12 cellular contexts compared by ENCODE assay signal in the genomic region with DNA sequence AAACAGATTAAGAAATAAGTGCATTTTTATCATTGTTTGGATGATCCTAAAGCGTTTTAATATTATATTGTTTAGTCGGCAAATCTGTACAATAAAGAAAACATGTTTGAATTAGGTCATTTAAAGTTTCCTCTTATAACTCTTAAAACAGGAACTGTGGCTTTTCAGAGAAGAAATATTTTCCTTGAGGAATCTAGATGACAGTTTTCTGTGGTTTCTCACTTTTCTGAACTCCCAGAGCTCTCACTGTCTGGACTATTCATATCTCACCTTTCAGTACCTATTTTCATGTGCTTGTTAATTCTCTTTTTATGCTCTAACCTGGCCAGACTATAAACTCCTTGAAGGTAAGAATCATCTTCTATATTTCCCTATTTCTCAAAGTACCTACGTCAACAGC.
"Had no signal": no experiment of that assay in that cellular context is flagged by ENCODE, and none has a peak within 500 bp of the region (broad histone marks: within the 10 kb centered on the region; RNA-seq: fewer than 3 reads in every experiment).

No MANE protein-coding gene starts in this region.

- H3K9me3 ChIP-seq: breast epithelium, tibial artery had no signal

- DNase-seq: activated CD4-positive, alpha-beta memory T cell treated with anti-CD3 and anti-CD28 coated beads, Interleukin-2, amount 10 ng/mL, durations not matched to agents 7 days and 5 days; activated CD4-positive, alpha-beta T cell treated with anti-CD3 and anti-CD28 coated beads for 36 hours; activated naive CD8-positive, alpha-beta T cell treated with anti-CD3 and anti-CD28 coated beads, Interleukin-2, amount 10 ng/mL, durations not matched to agents 7 days and 5 days; activated T-cell treated with anti-CD3 and anti-CD28 coated beads, Interleukin-2, amount 50 U/mL, for 72 hours; anterior cingulate cortex; effector CD8-positive, alpha-beta T cell; stimulated activated CD4-positive, alpha-beta T cell treated with anti-CD3 and anti-CD28 coated beads, Interleukin-4, amount 100 ng/mL, for 24 hours; tibial artery; WERI-Rb-1 had no signal

- H3K27me3 ChIP-seq: breast epithelium had no signal

- H3K4me3 Mint-ChIP-seq: activated CD4-positive, alpha-beta memory T cell treated with anti-CD3 and anti-CD28 coated beads, Interleukin-2, amount 10 ng/mL, durations not matched to agents 7 days and 5 days; activated CD4-positive, alpha-beta T cell treated with anti-CD3 and anti-CD28 coated beads for 36 hours; activated naive CD8-positive, alpha-beta T cell treated with anti-CD3 and anti-CD28 coated beads, Interleukin-2, amount 10 ng/mL, durations not matched to agents 7 days and 5 days; activated T-cell treated with anti-CD3 and anti-CD28 coated beads, Interleukin-2, amount 50 U/mL, for 72 hours; neural crest cell had no signal

- H3K27ac ChIP-seq: breast epithelium, tibial artery, WERI-Rb-1 had no signal

- H3K9me3 Mint-ChIP-seq: activated CD4-positive, alpha-beta memory T cell treated with anti-CD3 and anti-CD28 coated beads, Interleukin-2, amount 10 ng/mL, durations not matched to agents 7 days and 5 days; activated naive CD8-positive, alpha-beta T cell treated with anti-CD3 and anti-CD28 coated beads, Interleukin-2, amount 10 ng/mL, durations not matched to agents 7 days and 5 days; activated T-cell treated with anti-CD3 and anti-CD28 coated beads, Interleukin-2, amount 50 U/mL, for 72 hours; neural crest cell had no signal

- H3K36me3 Mint-ChIP-seq: activated naive CD8-positive, alpha-beta T cell treated with anti-CD3 and anti-CD28 coated beads, Interleukin-2, amount 10 ng/mL, durations not matched to agents 7 days and 5 days had no signal

- H3K4me3 ChIP-seq: breast epithelium, tibial artery had no signal

- H3K4me1 ChIP-seq: breast epithelium had no signal

- H3K27ac Mint-ChIP-seq: activated CD4-positive, alpha-beta memory T cell treated with anti-CD3 and anti-CD28 coated beads, Interleukin-2, amount 10 ng/mL, durations not matched to agents 7 days and 5 days; activated CD4-positive, alpha-beta T cell treated with anti-CD3 and anti-CD28 coated beads for 36 hours; activated naive CD8-positive, alpha-beta T cell treated with anti-CD3 and anti-CD28 coated beads, Interleukin-2, amount 10 ng/mL, durations not matched to agents 7 days and 5 days; activated T-cell treated with anti-CD3 and anti-CD28 coated beads, Interleukin-2, amount 50 U/mL, for 72 hours had no signal

- FAIRE-seq: frontal cortex had no signal

- H3K4me1 Mint-ChIP-seq: activated naive CD8-positive, alpha-beta T cell treated with anti-CD3 and anti-CD28 coated beads, Interleukin-2, amount 10 ng/mL, durations not matched to agents 7 days and 5 days had no signal

- ATAC-seq: activated CD4-positive, alpha-beta T cell treated with anti-CD3 and anti-CD28 coated beads for 36 hours; activated T-cell treated with anti-CD3 and anti-CD28 coated beads, Interleukin-2, amount 50 U/mL, for 72 hours had no signal

- H3K36me3 ChIP-seq: breast epithelium, tibial artery, WERI-Rb-1 had no signal
